8 cellular contexts compared by ENCODE assay signal in the genomic region with DNA sequence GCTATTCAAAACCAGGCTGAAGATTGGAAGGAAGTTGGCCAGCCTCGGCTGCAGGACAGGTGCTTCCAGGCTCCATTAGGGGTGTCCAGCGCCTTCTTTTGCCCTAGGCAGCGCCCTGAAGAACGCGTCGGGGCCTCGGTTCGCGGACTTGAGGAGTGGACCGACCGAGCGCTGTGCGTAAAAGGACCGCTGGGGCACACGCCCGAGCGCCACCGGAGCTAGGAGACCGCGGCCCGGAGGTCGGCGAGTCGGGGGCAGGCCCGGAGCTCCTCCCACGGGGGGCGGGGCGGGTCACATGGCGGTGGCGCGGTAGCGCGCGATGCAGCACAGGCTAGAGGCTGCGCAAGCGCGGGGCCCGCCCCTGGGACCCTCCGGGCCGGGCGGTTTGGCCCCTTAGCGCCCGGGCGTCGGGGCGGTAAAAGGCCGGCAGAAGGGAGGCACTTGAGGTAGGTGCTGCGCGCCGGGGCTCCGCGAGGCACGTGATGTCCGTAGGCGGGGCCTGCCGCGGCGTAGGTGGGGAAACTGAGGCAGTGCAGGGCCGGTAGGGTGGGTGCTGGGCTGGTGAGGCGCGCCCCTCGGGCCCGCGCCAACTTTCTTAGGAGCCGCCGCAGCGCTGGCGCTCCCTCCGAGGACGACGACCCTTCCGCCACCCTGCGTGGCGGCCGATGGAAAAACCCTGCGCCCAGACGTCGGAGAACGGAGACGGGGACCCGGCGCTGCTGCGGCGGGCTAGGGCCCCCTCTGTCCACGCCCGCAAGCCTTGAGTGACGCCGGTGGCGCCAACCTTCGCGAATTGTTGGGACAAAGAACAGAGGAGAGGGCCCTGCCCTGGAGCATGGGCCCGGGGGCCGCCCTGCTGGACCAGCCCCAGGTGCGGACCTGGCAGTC. TPM values are rescaled to one million over a fixed set of nuclear protein-coding genes. Genes with fewer than 3 reads are reported as not detected.
DNase-seq lines count a peak whose midpoint lies in the region; ATAC-seq and TF ChIP-seq lines count a peak whose summit lies in the region.

A gene with protein sequence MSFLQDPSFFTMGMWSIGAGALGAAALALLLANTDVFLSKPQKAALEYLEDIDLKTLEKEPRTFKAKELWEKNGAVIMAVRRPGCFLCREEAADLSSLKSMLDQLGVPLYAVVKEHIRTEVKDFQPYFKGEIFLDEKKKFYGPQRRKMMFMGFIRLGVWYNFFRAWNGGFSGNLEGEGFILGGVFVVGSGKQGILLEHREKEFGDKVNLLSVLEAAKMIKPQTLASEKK (plus strand): TSS at position 354 of the 888 bp plus-strand sequence. CDS start 11,917 bp downstream, outside the sequence.

- H3K9me3 ChIP-seq in DND-41 (ENCODE audit: insufficient read depth, low read length, severe bottlenecking) (no peaks in the 10 kb centered on the region), psoas muscle (no peaks in the 10 kb centered on the region)

- 1% methylated on average over 84 to 94 of the region's 94 CpGs for WGBS in adipose tissue, 3 donors
- WGBS in psoas muscle, 3 donors, result 1 to 2% (median 1%) methylated on average over 69 to 94 of the region's 94 CpGs

- H3K4me3 ChIP-seq in DND-41 (ENCODE audit: low read depth in 1 of 2, low read length in 2 of 2) (peak within 1 kb of the TSS; percentile 41 to 74), psoas muscle (peak within 1 kb of the TSS; percentile 95)

- DNase-seq in DND-41 (peak; percentile 82), KG1 (lab: John Stamatoyannopoulos, UW) (peak; percentile 71), SW 1271 (lab: John Stamatoyannopoulos, UW) (peak; percentile 17 to 38), left cardiac atrium (peak; percentile 88), psoas muscle (peak; percentile 82 to 90), ureter (ENCODE audit: low spot score) (peak; percentile 92)

- peak within 1 kb of the TSS; percentile 93 for H2AFZ ChIP-seq in DND-41 (ENCODE audit: low read depth, low read length)

- H3K36me3 ChIP-seq in DND-41 (ENCODE audit: insufficient read depth, low read length) (peaks cover 3% of the 10 kb centered on the region; the same call in 1 of the 2 replicates), psoas muscle (ENCODE audit: insufficient read depth in 1 of 2, low read depth in 1 of 2) (no peaks in the 10 kb centered on the region)

- H3K4me2 ChIP-seq in DND-41 (ENCODE audit: insufficient read depth, low read length), result peak within 1 kb of the TSS; percentile 84

- H3K4me1 ChIP-seq in DND-41 (ENCODE audit: insufficient read depth, low read length), result peaks cover 30% of the 10 kb centered on the region
- H3K4me1 ChIP-seq in psoas muscle, result peaks cover 43% of the 10 kb centered on the region

- H3K9ac ChIP-seq in DND-41 (ENCODE audit: low read depth, low read length), result peak within 1 kb of the TSS; percentile 73

- peaks cover 5% of the 10 kb centered on the region; the same call in 1 of the 2 replicates for H4K20me1 ChIP-seq in DND-41 (ENCODE audit: insufficient read depth, low read length)

- ATAC-seq in DND-41 (ENCODE audit: insufficient read depth, low read depth) (peak; percentile 97), GM21576 (IDR thresholded peaks at IDR 0.05; ENCODE audit: unreplicated experiment) (peak; percentile 94), left cardiac atrium (peak; percentile 94 to 97), psoas muscle (peak; percentile 91 to 96 (median 96))

- peaks cover 22% of the 10 kb centered on the region; the same call in 1 of the 2 replicates for H3K79me2 ChIP-seq in DND-41 (ENCODE audit: insufficient read depth, low read length)

- H3K27me3 ChIP-seq in DND-41 (ENCODE audit: insufficient read depth, low read length, poor library complexity) (no peaks in the 10 kb centered on the region), psoas muscle (ENCODE audit: insufficient read depth in 3 of 3, low read length in 2 of 3) (no peaks in the 10 kb centered on the region)

- intact Hi-C loops in left cardiac atrium (cut with DNase I), result no loop called here
- intact Hi-C loops in psoas muscle (cut with DNase I), result loop anchor here in 1 of 2 donors (5.0 kb wide), 1 partner anchor 44 kb away; the partner anchor contains the start of gene TSPAN14

- no peak for TF ChIP-seq CTCF in DND-41 (IDR thresholded peaks at IDR 0.05; ENCODE audit: borderline replicate concordance, extremely low read depth, low read length, poor library complexity, severe bottlenecking)
- no peak for TF ChIP-seq CTCF in psoas muscle (IDR thresholded peaks at IDR 0.05)

- H3K27ac ChIP-seq in DND-41 (ENCODE audit: low read length) (peak within 1 kb of the TSS; percentile 72), adipose tissue (ENCODE audit: low read depth, low read length) (no peak within 1 kb of the TSS), psoas muscle (peak within 1 kb of the TSS; percentile 83)

RNA-seq across cellular contexts. Expression of the gene that starts here (rescaled TPM):
- polyA plus RNA-seq in adipose tissue, result 100 to 1,000 TPM in 2 of 3 donors, 10 to 100 TPM in 1; 68.8 to 543 (median 243) TPM
- total RNA-seq in left cardiac atrium, result 100 to 1,000 TPM; 112 to 120 TPM
- 10 to 100 TPM; 34.2 to 51.8 (median 41.4) TPM for total RNA-seq in psoas muscle
- 10 to 100 TPM; 19.0 to 39.9 (median 28.4) TPM for polyA plus RNA-seq in psoas muscle
- total RNA-seq in ureter, result 118 TPM

Comparison
In these comparisons a context has a peak if more than half of its experiments do, and no peak if none do; other contexts are left out.
1. DNase-seq: peak in every context shown above with its lines; median percentile 92 in ureter; 88 in left cardiac atrium; 86 in psoas muscle; 82 in DND-41; 71 in KG1; 28 in SW 1271.